Comparison of ENCODE assay signal across 22 cellular contexts in the genomic region with DNA sequence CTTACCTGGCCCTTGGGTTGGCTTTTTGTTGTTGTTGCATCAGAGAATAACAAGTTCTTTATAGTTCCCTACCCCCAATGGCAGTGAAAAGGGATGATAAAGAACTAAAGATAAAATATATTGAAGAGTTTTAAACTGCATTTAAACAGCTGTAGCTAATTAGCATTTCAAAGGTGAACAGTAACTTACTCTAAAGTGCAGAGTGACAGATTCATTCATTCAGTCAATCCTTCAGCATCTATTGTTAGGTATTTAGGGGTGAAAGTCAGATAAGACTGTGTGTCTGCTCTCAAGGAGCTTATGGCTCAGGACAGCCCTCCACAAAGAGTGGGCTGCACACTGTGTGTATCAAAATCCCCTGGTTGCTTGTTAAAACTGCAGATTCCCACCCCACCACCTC.
A peak's percentile ranks its signal among the peaks of the same experiment; 100 is the strongest.
DNase-seq lines count a peak whose midpoint lies in the region; ATAC-seq, FAIRE-seq and TF ChIP-seq lines count a peak whose summit lies in the region.
"Had no signal": no experiment of that assay in that cellular context is flagged by ENCODE, and none has a peak within 500 bp of the region (broad histone marks: within the 10 kb centered on the region; RNA-seq: fewer than 3 reads in every experiment).

No MANE protein-coding gene starts in this region.

- no peaks in the 10 kb centered on the region for H3K27me3 Mint-ChIP-seq in memory B cell
- H3K27me3 Mint-ChIP-seq: CD4-positive, alpha-beta T cell; IgD-negative memory B cell had no signal

- intact Hi-C loops in GM12878 (cut with micrococcal nuclease; ENCODE audit: unreplicated experiment) = no loop called here

- peak; percentile 50 for DNase-seq in NCI-H82 (lab: John Stamatoyannopoulos, UW)
- no peak for DNase-seq in NCI-H82 treated with DMSO at 0.1 percent for 48 hours (lab: John Stamatoyannopoulos, UW; ENCODE audit: unreplicated experiment)
- no peak for DNase-seq in GM12878 (ENCODE audit: low read depth, low spot score)
- no peak for DNase-seq in memory B cell (ENCODE audit: low spot score in 2 of 2)
- no peak for DNase-seq in substantia nigra (lab: John Stamatoyannopoulos, UW)
- DNase-seq in activated T-cell treated with anti-CD3 and anti-CD28 coated beads, Interleukin-2, amount 50 U/mL, for 1 hour = no peak
- DNase-seq: CD4-positive, alpha-beta T cell; GM23248; MM.1S; NCI-H2029; NCI-H446; NCI-H526 had no signal

- H3K79me2 ChIP-seq in GM12878 (ENCODE audit: control insufficient read depth, insufficient read depth, low read length) = no peaks in the 10 kb centered on the region

- H2AFZ ChIP-seq in GM12878 (ENCODE audit: control insufficient read depth, low read depth, low read length) = no peak overlapping the region
- H2AFZ ChIP-seq: GM23248 had no signal

- POLR2A ChIA-PET in GM12878 (lab: Charles Lee) = interaction anchor here (1.0 to 1.2 kb wide), 2 partner anchors 218 to 222 kb away, joined by 3 read pairs; no protein-coding TSS in a partner anchor

- in situ Hi-C loops in GM12878 (cut with MboI) = no loop called here

- no peaks in the 10 kb centered on the region for H4K20me1 ChIP-seq in GM12878 (ENCODE audit: control insufficient read depth, insufficient read depth)

- no peak for FAIRE-seq in GM12878 (lab: Jason Lieb, UNC)
- FAIRE-seq: D721Med, RCC 7860 had no signal

- H3K27ac Mint-ChIP-seq in memory B cell = peak overlapping the region; percentile 8
- H3K27ac Mint-ChIP-seq: CD4-positive, alpha-beta T cell had no signal

- SMC1A ChIA-PET in GM12878 (lab: Charles Lee; ENCODE audit: uncharacterized antibody, unreplicated experiment) = interaction anchor here (0.6 to 4.5 kb wide), 10 partner anchors 12 to 222 kb away, joined by 3 to 22 read pairs (median 4); no protein-coding TSS in a partner anchor

- no peak overlapping the region for H3K4me2 ChIP-seq in GM12878 (ENCODE audit: control insufficient read depth, insufficient read depth)
- H3K4me2 ChIP-seq: KMS-11 had no signal

- H3K27ac ChIP-seq in GM12878 (ENCODE audit: control insufficient read depth, insufficient read depth) (no peak overlapping the region), substantia nigra (ENCODE audit: low read depth, low read length, poor library complexity, severe bottlenecking) (peak overlapping the region; percentile 85)
- H3K27ac ChIP-seq: 22Rv1, GM23248, HL-60, KMS-11, SK-N-MC had no signal

- no peaks in the 10 kb centered on the region for H3K27me3 ChIP-seq in GM12878 (replicated peaks in 1 of 2; ENCODE audit: control insufficient read depth in 2 of 2, insufficient read depth in 2 of 2, low read length in 1 of 2)

- peaks cover 0 to 16% of the 10 kb centered on the region in 2 experiments; a peak in 3 of 4 replicates for H3K36me3 ChIP-seq in GM12878 (ENCODE audit: control insufficient read depth in 2 of 2, insufficient read depth in 2 of 2, low read length in 1 of 2)

- RAD21 ChIA-PET in GM12878 (lab: Charles Lee; ENCODE audit: unreplicated experiment) = interaction anchor here (1.0 to 1.4 kb wide), 3 partner anchors 18 to 218 kb away, joined by 3 to 8 read pairs (median 4); no protein-coding TSS in a partner anchor

- peaks cover 34% of the 10 kb centered on the region for H3K4me1 Mint-ChIP-seq in memory B cell

- CTCF ChIA-PET in GM12878 (lab: Yijun Ruan, JAX) = interaction anchor here (0.6 to 2.9 kb wide), 3 partner anchors 9 to 223 kb away, joined by 3 to 17 read pairs (median 4); no protein-coding TSS in a partner anchor

- TF ChIP-seq EP300 in GM12878 (IDR thresholded peaks at IDR 0.05; ENCODE audit: borderline replicate concordance in 1 of 2, control insufficient read depth in 1 of 2, low read depth in 2 of 2, low read length in 2 of 2) = no peak

- TF ChIP-seq POLR2A in GM12878 (IDR thresholded peaks at IDR 0.05; ENCODE audit: low read depth, low read length) = no peak

- TF ChIP-seq RAD21 in GM12878 (IDR thresholded peaks at IDR 0.05; ENCODE audit: insufficient read depth, low read depth, low read length) = no peak

- peaks cover 15% of the 10 kb centered on the region for H3K36me3 Mint-ChIP-seq in memory B cell

- no peak overlapping the region for H3K4me3 Mint-ChIP-seq in memory B cell
- H3K4me3 Mint-ChIP-seq: CD4-positive, alpha-beta T cell had no signal

- peaks cover 20% of the 10 kb centered on the region for H3K4me1 ChIP-seq in GM12878 (ENCODE audit: control insufficient read depth, insufficient read depth, low read length)

- H3K9me3 Mint-ChIP-seq in memory B cell = no peaks in the 10 kb centered on the region
- H3K9me3 Mint-ChIP-seq: IgD-negative memory B cell had no signal

- no peak for TF ChIP-seq CTCF in GM12878 (IDR thresholded peaks at IDR 0.05 in 2 of 3, conservative IDR thresholded peaks at IDR 0.05 in 1 of 3; ENCODE audit: control insufficient read depth in 2 of 3, extremely low read depth in 1 of 3, insufficient read depth in 1 of 3, low read depth in 3 of 3, low read length in 3 of 3)

- H3K9me3 ChIP-seq in GM12878 (replicated peaks; ENCODE audit: control insufficient read depth, insufficient read depth, low read length) = no peaks in the 10 kb centered on the region

- no TSS peak for BruUV-seq in GM12878 (replicated peaks; lab: Mats Ljungman, UMichigan)

- ATAC-seq in GM12878 = peak; percentile 26; the same call in 2 of the 3 replicates
- no peak for ATAC-seq in memory B cell (ENCODE audit: low read depth)
- no peak for ATAC-seq in HG02840 (IDR thresholded peaks at IDR 0.05; ENCODE audit: low FRiP score, unreplicated experiment)
- no peak for ATAC-seq in GM19324 (IDR thresholded peaks at IDR 0.05; ENCODE audit: low FRiP score, unreplicated experiment)
- ATAC-seq: HCT116 had no signal

- H3K4me3 ChIP-seq in GM12878 = no peak overlapping the region
- H3K4me3 ChIP-seq: GM23248 had no signal

- no peak overlapping the region for H3K9ac ChIP-seq in GM12878 (ENCODE audit: control insufficient read depth, insufficient read depth, low read length)
- H3K9ac ChIP-seq: GM23248, KMS-11 had no signal

TF ChIP-seq in GM12878, 131 proteins besides CTCF, POLR2A, EP300 and RAD21 (continues in another document):
- TF ChIP-seq SUPT20H (IDR thresholded peaks at IDR 0.05; ENCODE audit: borderline replicate concordance, control insufficient read depth, low read depth, low read length) (no peak), CREM (IDR thresholded peaks at IDR 0.05; ENCODE audit: low read depth) (no peak), EGR1 (IDR thresholded peaks at IDR 0.05; ENCODE audit: borderline replicate concordance in 1 of 2, low read depth in 2 of 2, low read length in 2 of 2) (no peak), CREB1 (IDR thresholded peaks at IDR 0.05; ENCODE audit: low read depth) (no peak), ASH2L (IDR thresholded peaks at IDR 0.05; ENCODE audit: borderline replicate concordance, low read depth) (no peak)
- TF ChIP-seq, protein P1, sequence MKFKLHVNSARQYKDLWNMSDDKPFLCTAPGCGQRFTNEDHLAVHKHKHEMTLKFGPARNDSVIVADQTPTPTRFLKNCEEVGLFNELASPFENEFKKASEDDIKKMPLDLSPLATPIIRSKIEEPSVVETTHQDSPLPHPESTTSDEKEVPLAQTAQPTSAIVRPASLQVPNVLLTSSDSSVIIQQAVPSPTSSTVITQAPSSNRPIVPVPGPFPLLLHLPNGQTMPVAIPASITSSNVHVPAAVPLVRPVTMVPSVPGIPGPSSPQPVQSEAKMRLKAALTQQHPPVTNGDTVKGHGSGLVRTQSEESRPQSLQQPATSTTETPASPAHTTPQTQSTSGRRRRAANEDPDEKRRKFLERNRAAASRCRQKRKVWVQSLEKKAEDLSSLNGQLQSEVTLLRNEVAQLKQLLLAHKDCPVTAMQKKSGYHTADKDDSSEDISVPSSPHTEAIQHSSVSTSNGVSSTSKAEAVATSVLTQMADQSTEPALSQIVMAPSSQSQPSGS (IDR thresholded peaks at IDR 0.05; ENCODE audit: low read length) = no peak
- TF ChIP-seq, protein P2, sequence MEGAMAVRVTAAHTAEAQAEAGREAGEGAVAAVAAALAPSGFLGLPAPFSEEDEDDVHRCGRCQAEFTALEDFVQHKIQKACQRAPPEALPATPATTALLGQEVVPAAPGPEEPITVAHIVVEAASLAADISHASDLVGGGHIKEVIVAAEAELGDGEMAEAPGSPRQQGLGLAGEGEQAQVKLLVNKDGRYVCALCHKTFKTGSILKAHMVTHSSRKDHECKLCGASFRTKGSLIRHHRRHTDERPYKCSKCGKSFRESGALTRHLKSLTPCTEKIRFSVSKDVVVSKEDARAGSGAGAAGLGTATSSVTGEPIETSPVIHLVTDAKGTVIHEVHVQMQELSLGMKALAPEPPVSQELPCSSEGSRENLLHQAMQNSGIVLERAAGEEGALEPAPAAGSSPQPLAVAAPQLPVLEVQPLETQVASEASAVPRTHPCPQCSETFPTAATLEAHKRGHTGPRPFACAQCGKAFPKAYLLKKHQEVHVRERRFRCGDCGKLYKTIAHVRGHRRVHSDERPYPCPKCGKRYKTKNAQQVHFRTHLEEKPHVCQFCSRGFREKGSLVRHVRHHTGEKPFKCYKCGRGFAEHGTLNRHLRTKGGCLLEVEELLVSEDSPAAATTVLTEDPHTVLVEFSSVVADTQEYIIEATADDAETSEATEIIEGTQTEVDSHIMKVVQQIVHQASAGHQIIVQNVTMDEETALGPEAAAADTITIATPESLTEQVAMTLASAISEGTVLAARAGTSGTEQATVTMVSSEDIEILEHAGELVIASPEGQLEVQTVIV (IDR thresholded peaks at IDR 0.05; ENCODE audit: borderline replicate concordance, partially characterized antibody) = no peak
- TF ChIP-seq, protein P3, sequence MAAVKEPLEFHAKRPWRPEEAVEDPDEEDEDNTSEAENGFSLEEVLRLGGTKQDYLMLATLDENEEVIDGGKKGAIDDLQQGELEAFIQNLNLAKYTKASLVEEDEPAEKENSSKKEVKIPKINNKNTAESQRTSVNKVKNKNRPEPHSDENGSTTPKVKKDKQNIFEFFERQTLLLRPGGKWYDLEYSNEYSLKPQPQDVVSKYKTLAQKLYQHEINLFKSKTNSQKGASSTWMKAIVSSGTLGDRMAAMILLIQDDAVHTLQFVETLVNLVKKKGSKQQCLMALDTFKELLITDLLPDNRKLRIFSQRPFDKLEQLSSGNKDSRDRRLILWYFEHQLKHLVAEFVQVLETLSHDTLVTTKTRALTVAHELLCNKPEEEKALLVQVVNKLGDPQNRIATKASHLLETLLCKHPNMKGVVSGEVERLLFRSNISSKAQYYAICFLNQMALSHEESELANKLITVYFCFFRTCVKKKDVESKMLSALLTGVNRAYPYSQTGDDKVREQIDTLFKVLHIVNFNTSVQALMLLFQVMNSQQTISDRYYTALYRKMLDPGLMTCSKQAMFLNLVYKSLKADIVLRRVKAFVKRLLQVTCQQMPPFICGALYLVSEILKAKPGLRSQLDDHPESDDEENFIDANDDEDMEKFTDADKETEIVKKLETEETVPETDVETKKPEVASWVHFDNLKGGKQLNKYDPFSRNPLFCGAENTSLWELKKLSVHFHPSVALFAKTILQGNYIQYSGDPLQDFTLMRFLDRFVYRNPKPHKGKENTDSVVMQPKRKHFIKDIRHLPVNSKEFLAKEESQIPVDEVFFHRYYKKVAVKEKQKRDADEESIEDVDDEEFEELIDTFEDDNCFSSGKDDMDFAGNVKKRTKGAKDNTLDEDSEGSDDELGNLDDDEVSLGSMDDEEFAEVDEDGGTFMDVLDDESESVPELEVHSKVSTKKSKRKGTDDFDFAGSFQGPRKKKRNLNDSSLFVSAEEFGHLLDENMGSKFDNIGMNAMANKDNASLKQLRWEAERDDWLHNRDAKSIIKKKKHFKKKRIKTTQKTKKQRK (IDR thresholded peaks at IDR 0.05; ENCODE audit: low read depth, low read length) = no peak
